Comparison of ENCODE assay signal across 13 cellular contexts in genomic region chr16:3028716-3029319, GRCh38. TPM values are rescaled to one million over a fixed set of nuclear protein-coding genes. Genes with fewer than 3 reads are reported as not detected.
DNase-seq lines count a peak whose midpoint lies in the region; ATAC-seq and TF ChIP-seq lines count a peak whose summit lies in the region.
"Had no signal": no experiment of that assay in that cellular context is flagged by ENCODE, and none has a peak within 500 bp of the region (broad histone marks: within the 10 kb centered on the region; RNA-seq: fewer than 3 reads in every experiment).

No MANE protein-coding gene starts in this region.

- no peak overlapping the region for H3K4me3 ChIP-seq in H7 (ENCODE audit: insufficient read depth, low read depth, low read length)
- peak overlapping the region; percentile 46 to 59 for H3K4me3 ChIP-seq in neutrophil (ENCODE audit: low read depth in 1 of 2, low read length in 1 of 2)
- H3K4me3 ChIP-seq: body of pancreas had no signal

- no peaks in the 10 kb centered on the region for H3K9me3 ChIP-seq in neutrophil
- H3K9me3 ChIP-seq: body of pancreas, SK-N-SH, thoracic aorta had no signal

- H3K4me1 Mint-ChIP-seq in activated CD4-positive, alpha-beta T cell treated with anti-CD3 and anti-CD28 coated beads, Interleukin-2, amount 10 ng/mL, durations not matched to agents 24 days and 14 days, result peaks cover 32% of the 10 kb centered on the region
- H3K4me1 Mint-ChIP-seq in activated T-helper 17 cell treated with anti-CD3 and anti-CD28 coated beads, Interleukin-2, amount 50 U/mL, for 72 hours, result peaks cover 10% of the 10 kb centered on the region

- peaks cover 19% of the 10 kb centered on the region for H3K27me3 ChIP-seq in H7 (ENCODE audit: control insufficient read depth, insufficient read depth, low read length)
- H3K27me3 ChIP-seq in neutrophil, result peaks cover 55% of the 10 kb centered on the region
- H3K27me3 ChIP-seq: body of pancreas had no signal

- peak overlapping the region; percentile 71 for H3K27ac Mint-ChIP-seq in activated CD4-positive, alpha-beta T cell treated with anti-CD3 and anti-CD28 coated beads, Interleukin-2, amount 10 ng/mL, durations not matched to agents 24 days and 14 days
- peak overlapping the region; percentile 84 for H3K27ac Mint-ChIP-seq in activated T-helper 17 cell treated with anti-CD3 and anti-CD28 coated beads, Interleukin-2, amount 50 U/mL, for 72 hours
- H3K27ac Mint-ChIP-seq: mesothelial cell of epicardium had no signal

- no peak for ATAC-seq in activated T-helper 17 cell treated with anti-CD3 and anti-CD28 coated beads, Interleukin-2, amount 50 U/mL, for 72 hours (replicated peaks)
- no peak for ATAC-seq in GM21526 (IDR thresholded peaks at IDR 0.05; ENCODE audit: low FRiP score, unreplicated experiment)

- H3K27me3 Mint-ChIP-seq in activated CD4-positive, alpha-beta T cell treated with anti-CD3 and anti-CD28 coated beads, Interleukin-2, amount 10 ng/mL, durations not matched to agents 24 days and 14 days, result peaks cover 16% of the 10 kb centered on the region
- peaks cover 21% of the 10 kb centered on the region for H3K27me3 Mint-ChIP-seq in activated T-helper 17 cell treated with anti-CD3 and anti-CD28 coated beads, Interleukin-2, amount 50 U/mL, for 72 hours

- peaks cover 13% of the 10 kb centered on the region for H3K36me3 ChIP-seq in H7 (replicated peaks; ENCODE audit: control insufficient read depth, insufficient read depth, low read length)
- H3K36me3 ChIP-seq in neutrophil, result no peaks in the 10 kb centered on the region

- no peak for DNase-seq in activated CD4-positive, alpha-beta T cell treated with anti-CD3 and anti-CD28 coated beads, Interleukin-2, amount 10 ng/mL, durations not matched to agents 24 days and 14 days
- no peak for DNase-seq in activated CD4-positive, alpha-beta T cell treated with anti-CD3 and anti-CD28 coated beads for 48 hours
- DNase-seq in H7 (peak; percentile 36), middle frontal gyrus (ENCODE audit: extremely low spot score, low spot score) (no peak), ecto neural progenitor cell (ENCODE audit: low spot score) (no peak)

- H3K36me3 Mint-ChIP-seq in activated CD4-positive, alpha-beta T cell treated with anti-CD3 and anti-CD28 coated beads, Interleukin-2, amount 10 ng/mL, durations not matched to agents 24 days and 14 days (ENCODE audit: low read depth), result peaks cover 19% of the 10 kb centered on the region
- H3K36me3 Mint-ChIP-seq in activated T-helper 17 cell treated with anti-CD3 and anti-CD28 coated beads, Interleukin-2, amount 50 U/mL, for 72 hours (ENCODE audit: low read depth), result peaks cover 62% of the 10 kb centered on the region

- H3K4me3 Mint-ChIP-seq in activated CD4-positive, alpha-beta T cell treated with anti-CD3 and anti-CD28 coated beads, Interleukin-2, amount 10 ng/mL, durations not matched to agents 24 days and 14 days, result peak overlapping the region; percentile 83
- H3K4me3 Mint-ChIP-seq in activated T-helper 17 cell treated with anti-CD3 and anti-CD28 coated beads, Interleukin-2, amount 50 U/mL, for 72 hours, result peak overlapping the region; percentile 89
- H3K4me3 Mint-ChIP-seq: mesothelial cell of epicardium had no signal

- TF ChIP-seq CTCF in neutrophil (IDR thresholded peaks at IDR 0.05), result no peak

- H3K4me1 ChIP-seq in neutrophil (ENCODE audit: control insufficient read depth in 1 of 2, insufficient read depth in 1 of 2, low read depth in 1 of 2, low read length in 1 of 2), result peaks cover 44 to 64% of the 10 kb centered on the region in 2 experiments

- intact Hi-C loops in activated CD4-positive, alpha-beta T cell treated with anti-CD3 and anti-CD28 coated beads, Interleukin-2, amount 10 ng/mL, durations not matched to agents 24 days and 14 days (cut with micrococcal nuclease), result loop anchor here (1.0 to 10.0 kb wide), 3 partner anchors 26 to 256 kb away; partner anchors contain the start of gene ZNF263

- H3K27ac ChIP-seq in neutrophil, result no peak overlapping the region
- H3K27ac ChIP-seq: thoracic aorta had no signal

- no peaks in the 10 kb centered on the region for H3K9me3 Mint-ChIP-seq in activated CD4-positive, alpha-beta T cell treated with anti-CD3 and anti-CD28 coated beads, Interleukin-2, amount 10 ng/mL, durations not matched to agents 24 days and 14 days
- H3K9me3 Mint-ChIP-seq in activated T-helper 17 cell treated with anti-CD3 and anti-CD28 coated beads, Interleukin-2, amount 50 U/mL, for 72 hours, result no peaks in the 10 kb centered on the region
- H3K9me3 Mint-ChIP-seq: mesothelial cell of epicardium had no signal

RNA-seq across cellular contexts. Expression of gene THOC6, which starts 5.0 kb away (rescaled TPM):
- total RNA-seq in activated CD4-positive, alpha-beta T cell treated with anti-CD3 and anti-CD28 coated beads, Interleukin-2, amount 10 ng/mL, durations not matched to agents 24 days and 14 days, result 55.3 and 57.0 TPM in 2 replicates
- total RNA-seq in H7 (2014; rRNA removed; shearing (Covaris generic)), result 69.1 and 81.4 TPM in 2 replicates
- total RNA-seq in activated T-helper 17 cell treated with anti-CD3 and anti-CD28 coated beads, Interleukin-2, amount 50 U/mL, for 72 hours, result 10 to 100 TPM; 49.8 to 68.1 TPM

RNA-seq across cellular contexts. Expression of gene HCFC1R1, which starts 5.1 kb away (rescaled TPM):
- total RNA-seq in activated CD4-positive, alpha-beta T cell treated with anti-CD3 and anti-CD28 coated beads, Interleukin-2, amount 10 ng/mL, durations not matched to agents 24 days and 14 days, result 29.4 TPM in 2 replicates
- total RNA-seq in H7 (2014; rRNA removed; shearing (Covaris generic)), result 114 and 156 TPM in 2 replicates
- 10 to 100 TPM; 28.2 to 46.0 TPM for total RNA-seq in activated T-helper 17 cell treated with anti-CD3 and anti-CD28 coated beads, Interleukin-2, amount 50 U/mL, for 72 hours

RNA-seq across cellular contexts. Expression of gene BICDL2, which starts 7.9 kb away (rescaled TPM):
- total RNA-seq in activated CD4-positive, alpha-beta T cell treated with anti-CD3 and anti-CD28 coated beads, Interleukin-2, amount 10 ng/mL, durations not matched to agents 24 days and 14 days, result 0.43 and 0.63 TPM in 2 replicates
- total RNA-seq in H7 (2014; rRNA removed; shearing (Covaris generic)), result 0.69 and 2.0 TPM in 2 replicates
- 10 to 100 TPM in 1 of 2 donors, 1 to 10 TPM in 1; 1.1 to 12.1 TPM for total RNA-seq in activated T-helper 17 cell treated with anti-CD3 and anti-CD28 coated beads, Interleukin-2, amount 50 U/mL, for 72 hours
- total RNA-seq: HT1080 had no signal

RNA-seq across cellular contexts. Expression of gene TNFRSF12A, which starts 8.7 kb away (rescaled TPM):
- 7.3 TPM in 2 replicates for total RNA-seq in activated CD4-positive, alpha-beta T cell treated with anti-CD3 and anti-CD28 coated beads, Interleukin-2, amount 10 ng/mL, durations not matched to agents 24 days and 14 days
- 144 and 171 TPM in 2 replicates for total RNA-seq in H7 (2014; rRNA removed; shearing (Covaris generic))
- total RNA-seq in activated T-helper 17 cell treated with anti-CD3 and anti-CD28 coated beads, Interleukin-2, amount 50 U/mL, for 72 hours, result 10 to 100 TPM in 1 of 2 donors, 1 to 10 TPM in 1; 9.7 to 11.9 TPM

RNA-seq across cellular contexts. Expression of gene CLDN6, which starts 10.8 kb away (rescaled TPM):
- not detected in 2 replicates for total RNA-seq in activated CD4-positive, alpha-beta T cell treated with anti-CD3 and anti-CD28 coated beads, Interleukin-2, amount 10 ng/mL, durations not matched to agents 24 days and 14 days
- total RNA-seq in H7 (2014; rRNA removed; shearing (Covaris generic)), result 426 and 528 TPM in 2 replicates
- not detected for total RNA-seq in activated T-helper 17 cell treated with anti-CD3 and anti-CD28 coated beads, Interleukin-2, amount 50 U/mL, for 72 hours
- total RNA-seq: HT1080, thoracic aorta had no signal
